ENCODE assay signal across 9 cellular contexts in genomic region chr5:55438931-55439477, GRCh38.
A peak's percentile ranks its signal among the peaks of the same experiment; 100 is the strongest.
DNase-seq lines count a peak whose midpoint lies in the region; ATAC-seq and TF ChIP-seq lines count a peak whose summit lies in the region.
"Had no signal": no experiment of that assay in that cellular context is flagged by ENCODE, and none has a peak within 500 bp of the region (broad histone marks: within the 10 kb centered on the region; RNA-seq: fewer than 3 reads in every experiment).

No MANE protein-coding gene starts in this region.

- POLR2A ChIA-PET in CD8-positive, alpha-beta T cell (lab: Charles Lee), result no interaction called here

- CTCF ChIA-PET in CD8-positive, alpha-beta T cell (lab: Charles Lee), result no interaction called here
- CTCF ChIA-PET in activated naive CD4-positive, alpha-beta T cell treated with anti-CD3 and anti-CD28 coated beads, Interleukin-2, amount 10 ng/mL, durations not matched to agents 7 days and 5 days (lab: Charles Lee), result interaction anchor here (1.5 kb wide), 1 partner anchor 253 kb away, joined by 5 read pairs; no protein-coding TSS in a partner anchor

- peaks cover 20% of the 10 kb centered on the region for H3K9me3 Mint-ChIP-seq in CD8-positive, alpha-beta T cell
- H3K9me3 Mint-ChIP-seq in activated naive CD4-positive, alpha-beta T cell treated with anti-CD3 and anti-CD28 coated beads, Interleukin-2, amount 10 ng/mL, durations not matched to agents 7 days and 5 days, result peaks cover 18% of the 10 kb centered on the region

- no peak for TF ChIP-seq CTCF in CD8-positive, alpha-beta T cell (IDR thresholded peaks at IDR 0.05)

- H3K4me3 ChIP-seq in CD8-positive, alpha-beta T cell (ENCODE audit: low read depth, low read length), result no peak overlapping the region
- H3K4me3 ChIP-seq in adipocyte (ENCODE audit: low read length) (no peak overlapping the region), right cardiac atrium (ENCODE audit: low read length) (no peak overlapping the region)

- peaks cover 33% of the 10 kb centered on the region for H3K36me3 Mint-ChIP-seq in CD8-positive, alpha-beta T cell
- peaks cover 60% of the 10 kb centered on the region for H3K36me3 Mint-ChIP-seq in activated naive CD4-positive, alpha-beta T cell treated with anti-CD3 and anti-CD28 coated beads, Interleukin-2, amount 10 ng/mL, durations not matched to agents 7 days and 5 days

- no peak overlapping the region for H3K27ac ChIP-seq in CD8-positive, alpha-beta T cell (ENCODE audit: low read depth, low read length)
- H3K27ac ChIP-seq in right cardiac atrium (ENCODE audit: low read length), result peak overlapping the region; percentile 62

- H3K9me3 ChIP-seq in CD8-positive, alpha-beta T cell (ENCODE audit: low read length), result no peaks in the 10 kb centered on the region
- H3K9me3 ChIP-seq in adipocyte (ENCODE audit: control insufficient read depth, low read length) (no peaks in the 10 kb centered on the region), right cardiac atrium (ENCODE audit: control insufficient read depth, low read length) (no peaks in the 10 kb centered on the region)

- peak overlapping the region; percentile 83 for H3K9ac ChIP-seq in adipocyte (ENCODE audit: low read length)

- peak overlapping the region; percentile 34 for H3K27ac Mint-ChIP-seq in CD8-positive, alpha-beta T cell
- H3K27ac Mint-ChIP-seq in activated naive CD4-positive, alpha-beta T cell treated with anti-CD3 and anti-CD28 coated beads, Interleukin-2, amount 10 ng/mL, durations not matched to agents 7 days and 5 days, result no peak overlapping the region

- no peaks in the 10 kb centered on the region for H3K27me3 ChIP-seq in CD8-positive, alpha-beta T cell (ENCODE audit: insufficient read depth, low read length)
- H3K27me3 ChIP-seq in adipocyte (replicated peaks; ENCODE audit: control insufficient read depth, insufficient read depth, low read length), result no peaks in the 10 kb centered on the region
- H3K27me3 ChIP-seq in right cardiac atrium (ENCODE audit: control insufficient read depth, insufficient read depth), result no peaks in the 10 kb centered on the region

- ATAC-seq in CD8-positive, alpha-beta T cell, result no peak
- ATAC-seq in right cardiac atrium (peak; percentile 22 to 44), GM21529 (IDR thresholded peaks at IDR 0.05; ENCODE audit: unreplicated experiment) (no peak)

- H3K27me3 Mint-ChIP-seq in CD8-positive, alpha-beta T cell (ENCODE audit: low read depth), result no peaks in the 10 kb centered on the region
- no peaks in the 10 kb centered on the region for H3K27me3 Mint-ChIP-seq in activated naive CD4-positive, alpha-beta T cell treated with anti-CD3 and anti-CD28 coated beads, Interleukin-2, amount 10 ng/mL, durations not matched to agents 7 days and 5 days

- H3K4me3 Mint-ChIP-seq in CD8-positive, alpha-beta T cell, result no peak overlapping the region
- no peak overlapping the region for H3K4me3 Mint-ChIP-seq in activated naive CD4-positive, alpha-beta T cell treated with anti-CD3 and anti-CD28 coated beads, Interleukin-2, amount 10 ng/mL, durations not matched to agents 7 days and 5 days

- no peak for DNase-seq in CD8-positive, alpha-beta T cell
- DNase-seq in adipocyte (ENCODE audit: low read depth) (peak; percentile 68), right cardiac atrium (no peak), renal cortical epithelial cell (ENCODE audit: low read depth) (peak; percentile 83), NCI-H1436 (lab: John Stamatoyannopoulos, UW) (no peak), NCI-H226 (no peak)
- DNase-seq in activated naive CD4-positive, alpha-beta T cell treated with anti-CD3 and anti-CD28 coated beads, Interleukin-2, amount 10 ng/mL, durations not matched to agents 7 days and 5 days, result no peak
- DNase-seq: NCI-H510A had no signal

- 75% methylated on average over 4 of the region's 4 CpGs for WGBS in right cardiac atrium

- intact Hi-C loops in CD8-positive, alpha-beta T cell (cut with DNase I, micrococcal nuclease), result no loop called here
- intact Hi-C loops in right cardiac atrium (cut with DNase I), result no loop called here

- peaks cover 19% of the 10 kb centered on the region for H3K4me1 Mint-ChIP-seq in CD8-positive, alpha-beta T cell (ENCODE audit: low read depth)
- peaks cover 16% of the 10 kb centered on the region for H3K4me1 Mint-ChIP-seq in activated naive CD4-positive, alpha-beta T cell treated with anti-CD3 and anti-CD28 coated beads, Interleukin-2, amount 10 ng/mL, durations not matched to agents 7 days and 5 days

- no peaks in the 10 kb centered on the region for H3K36me3 ChIP-seq in CD8-positive, alpha-beta T cell (ENCODE audit: insufficient read depth, low read length)
- peaks cover 32% of the 10 kb centered on the region for H3K36me3 ChIP-seq in adipocyte (ENCODE audit: control insufficient read depth, insufficient read depth, low read length, severe bottlenecking)

- peaks cover 3% of the 10 kb centered on the region for H3K4me1 ChIP-seq in CD8-positive, alpha-beta T cell (ENCODE audit: insufficient read depth, low read length)
- peaks cover 50% of the 10 kb centered on the region for H3K4me1 ChIP-seq in adipocyte (ENCODE audit: control insufficient read depth, insufficient read depth, low read length)
- peaks cover 10% of the 10 kb centered on the region for H3K4me1 ChIP-seq in right cardiac atrium (ENCODE audit: control insufficient read depth, insufficient read depth, low read length)

Comparison
In these comparisons a context has a peak if more than half of its experiments do, and no peak if none do; other contexts are left out.
1. ATAC-seq: peak in right cardiac atrium (2 of 2); none in CD8-positive, alpha-beta T cell (single experiment) and GM21529 (single experiment).
2. DNase-seq: peak in adipocyte (single experiment) and renal cortical epithelial cell (single experiment); none in CD8-positive, alpha-beta T cell (0 of 7), right cardiac atrium (0 of 3), NCI-H1436 (single experiment), activated naive CD4-positive, alpha-beta T cell treated with anti-CD3 and anti-CD28 coated beads, Interleukin-2, amount 10 ng/mL, durations not matched to agents 7 days and 5 days (single experiment) and NCI-H226 (single experiment).